ENCODE assay signal across 9 cellular contexts in genomic region chr15:75693501-75694240, GRCh38. TPM values are rescaled to one million over a fixed set of nuclear protein-coding genes. Genes with fewer than 3 reads are reported as not detected.
DNase-seq lines count a peak whose midpoint lies in the region; ATAC-seq lines count a peak whose summit lies in the region.
"Had no signal": no experiment of that assay in that cellular context is flagged by ENCODE, and none has a peak within 500 bp of the region (broad histone marks: within the 10 kb centered on the region; RNA-seq: fewer than 3 reads in every experiment).

No MANE protein-coding gene starts in this region.

- H3K27ac ChIP-seq in BLaER1, result peak overlapping the region; percentile 84
- H3K27ac ChIP-seq: KMS-11 had no signal

- H3K4me3 ChIP-seq in BLaER1, result peak overlapping the region; percentile 37

- H4K20me1 ChIP-seq in BLaER1, result no peaks in the 10 kb centered on the region

- H3K4me2 ChIP-seq in BLaER1, result peak overlapping the region; percentile 94
- H3K4me2 ChIP-seq: KMS-11 had no signal

- H3K9me3 ChIP-seq in BLaER1, result no peaks in the 10 kb centered on the region

- H3K36me3 ChIP-seq in BLaER1, result no peaks in the 10 kb centered on the region

- H3K27me3 ChIP-seq in BLaER1, result no peaks in the 10 kb centered on the region

- peak overlapping the region; percentile 68; the same call in 1 of the 2 replicates for H3K9ac ChIP-seq in BLaER1
- H3K9ac ChIP-seq: KMS-11 had no signal

- no peak for ATAC-seq in GM19023 (IDR thresholded peaks at IDR 0.05; ENCODE audit: unreplicated experiment)

- peaks cover 84% of the 10 kb centered on the region for H3K4me1 ChIP-seq in BLaER1

- DNase-seq in NCI-H82 (lab: John Stamatoyannopoulos, UW) (peak; percentile 88), dermis blood vessel endothelial cell (peak; percentile 92), myocyte (ENCODE audit: low read depth) (peak; percentile 95), activated gamma-delta T cell (lab: John Stamatoyannopoulos, UW) (no peak), NCI-H187 treated with DMSO at 0.1 percent for 48 hours (lab: John Stamatoyannopoulos, UW) (no peak), putamen (ENCODE audit: low spot score) (no peak)

RNA-seq across cellular contexts. Expression of gene CSPG4, which starts 19.0 kb away (rescaled TPM):
- total RNA-seq in dermis blood vessel endothelial cell (0.19 and 0.68 TPM in 2 replicates), myocyte (6.2 and 19.6 TPM in 2 replicates)
- polyA plus RNA-seq in myocyte (2012), result 21.0 TPM

RNA-seq across cellular contexts. Expression of gene SNX33, which starts 46.0 kb away (rescaled TPM):
- total RNA-seq in dermis blood vessel endothelial cell, result 13.8 and 19.1 TPM in 2 replicates
- 17.0 and 19.5 TPM in 2 replicates for total RNA-seq in myocyte
- 24.4 TPM for polyA plus RNA-seq in myocyte (2012)

RNA-seq across cellular contexts. Expression of gene IMP3, which starts 53.6 kb away (rescaled TPM):
- total RNA-seq in dermis blood vessel endothelial cell, result 81.7 and 138 TPM in 2 replicates
- 127 and 146 TPM in 2 replicates for total RNA-seq in myocyte
- 52.5 TPM for polyA plus RNA-seq in myocyte (2012)

Comparison
In these comparisons a context has a peak if more than half of its experiments do, and no peak if none do; other contexts are left out.
1. DNase-seq: peak in NCI-H82 (single experiment), dermis blood vessel endothelial cell (single experiment) and myocyte (single experiment); none in activated gamma-delta T cell (single experiment), NCI-H187 treated with DMSO at 0.1 percent for 48 hours (single experiment) and putamen (single experiment).